22 cellular contexts compared by ENCODE assay signal in the genomic region with DNA sequence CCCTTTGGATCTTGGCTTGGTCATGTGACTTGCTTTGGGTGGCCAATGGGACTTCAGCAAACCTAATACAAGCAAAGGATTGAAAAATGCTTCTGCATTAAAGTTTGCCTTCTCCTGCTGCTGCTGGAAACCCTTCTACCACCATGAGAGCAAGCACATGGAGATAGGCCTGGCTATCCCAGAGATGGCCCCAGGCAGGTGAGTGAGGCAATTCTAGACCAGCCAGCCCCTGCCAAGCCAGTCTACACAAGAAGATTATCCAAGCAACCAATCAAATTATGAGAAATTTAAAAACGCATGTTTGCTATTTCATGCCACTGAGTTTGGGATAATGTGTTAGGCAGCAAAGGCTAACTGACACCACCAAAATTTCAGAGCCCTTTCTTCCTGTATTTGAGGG.
"Had no signal": no experiment of that assay in that cellular context is flagged by ENCODE, and none has a peak within 500 bp of the region (broad histone marks: within the 10 kb centered on the region; RNA-seq: fewer than 3 reads in every experiment).

No MANE protein-coding gene starts in this region.

- ATAC-seq: effector memory CD8-positive, alpha-beta T cell; foreskin keratinocyte; gastrocnemius medialis; gastroesophageal sphincter; heart left ventricle; heart right ventricle had no signal

- H3K4me3 ChIP-seq: colonic mucosa, coronary artery, dorsolateral prefrontal cortex, esophagus muscularis mucosa, gastrocnemius medialis, gastroesophageal sphincter, heart left ventricle, heart right ventricle had no signal

- H3K9me3 ChIP-seq: colonic mucosa, gastrocnemius medialis had no signal

- H3K27me3 ChIP-seq: colonic mucosa, gastrocnemius medialis had no signal

- H3K27ac ChIP-seq: colonic mucosa, coronary artery, dorsolateral prefrontal cortex, epithelial cell of prostate, esophagus muscularis mucosa, foreskin keratinocyte, gastrocnemius medialis, gastroesophageal sphincter, heart left ventricle, heart right ventricle had no signal

- DNase-seq: colonic mucosa; cortex of kidney; dermis blood vessel endothelial cell; dorsolateral prefrontal cortex; effector CD4-positive, alpha-beta T cell; effector CD8-positive, alpha-beta T cell; effector memory CD4-positive, alpha-beta T cell; effector memory CD8-positive, alpha-beta T cell; endodermal cell; erythroblast; foreskin fibroblast; foreskin keratinocyte; foreskin melanocyte; gastrocnemius medialis; glutamatergic neuron; head of caudate nucleus; heart left ventricle; heart right ventricle had no signal

- H3K36me3 ChIP-seq: colonic mucosa, esophagus muscularis mucosa, gastrocnemius medialis, gastroesophageal sphincter, heart left ventricle, heart right ventricle had no signal

- H3K4me1 ChIP-seq: colonic mucosa, esophagus muscularis mucosa, foreskin keratinocyte, gastrocnemius medialis, gastroesophageal sphincter, heart left ventricle, heart right ventricle had no signal
